ENCODE assay signal across 9 cellular contexts in the genomic region with DNA sequence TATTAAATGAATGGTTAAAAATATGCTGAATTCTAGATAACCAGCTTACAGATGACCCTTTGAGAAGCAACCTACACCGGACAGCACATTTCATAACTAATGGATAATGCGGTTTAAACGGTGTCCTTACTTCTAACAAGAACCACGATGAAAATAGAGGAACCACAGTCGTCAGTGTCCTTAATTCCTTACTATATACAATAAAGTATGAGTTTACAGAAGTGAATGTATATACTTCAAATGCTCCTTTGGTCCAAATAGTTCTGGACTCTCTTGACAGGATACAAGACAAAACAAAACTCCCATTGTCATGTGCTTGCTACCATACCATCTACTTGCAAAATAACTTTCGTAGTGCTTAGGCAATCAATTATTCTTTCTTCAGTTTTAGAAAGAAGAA. TPM values are rescaled to one million over a fixed set of nuclear protein-coding genes. Genes with fewer than 3 reads are reported as not detected.
DNase-seq lines count a peak whose midpoint lies in the region; ATAC-seq, FAIRE-seq and TF ChIP-seq lines count a peak whose summit lies in the region.
"Had no signal": no experiment of that assay in that cellular context is flagged by ENCODE, and none has a peak within 500 bp of the region (broad histone marks: within the 10 kb centered on the region; RNA-seq: fewer than 3 reads in every experiment).

No MANE protein-coding gene starts in this region.

- DNase-seq in SIG-M5 treated with dmso at 0.1 percent for 504 hours (lab: John Stamatoyannopoulos, UW; ENCODE audit: unreplicated experiment): peak; percentile 22
- DNase-seq in SIG-M5 (lab: John Stamatoyannopoulos, UW): no peak
- DNase-seq in activated gamma-delta T cell (lab: John Stamatoyannopoulos, UW): no peak
- no peak for DNase-seq in GM12891 (ENCODE audit: insufficient read length, low spot score)
- DNase-seq: NCI-H524 treated with DMSO at 0.1 percent for 48 hours had no signal

- H3K9me3 Mint-ChIP-seq in dendritic cell treated with granulocyte-macrophage colony-stimulating factor and Interleukin-4, amounts not matched to agents 40 ng/mL and 50 ng/mL, for 4 days: no peaks in the 10 kb centered on the region

- H2AFZ ChIP-seq in OCI-LY3 (ENCODE audit: low read depth, low read length): no peak overlapping the region

- peaks cover 70% of the 10 kb centered on the region for H3K79me2 ChIP-seq in OCI-LY3 (ENCODE audit: low read length)

- H3K4me3 ChIP-seq in OCI-LY3 (ENCODE audit: low read length) (peak overlapping the region; percentile 84), skeletal muscle satellite cell (ENCODE audit: low read length) (no peak overlapping the region)

- intact Hi-C loops in dendritic cell treated with granulocyte-macrophage colony-stimulating factor and Interleukin-4, amounts not matched to agents 40 ng/mL and 50 ng/mL, for 4 days (cut with micrococcal nuclease): loop anchor here (5.0 kb wide), 1 partner anchor 85 kb away; no protein-coding TSS in a partner anchor

- H3K27me3 ChIP-seq in OCI-LY3 (ENCODE audit: low read depth, low read length) (no peaks in the 10 kb centered on the region), skeletal muscle satellite cell (ENCODE audit: control insufficient read depth, insufficient read depth, low read length) (no peaks in the 10 kb centered on the region)

- H3K9ac ChIP-seq in OCI-LY3 (ENCODE audit: low read length) (no peak overlapping the region), skeletal muscle satellite cell (ENCODE audit: low read depth, low read length) (no peak overlapping the region)

- H3K4me3 Mint-ChIP-seq in dendritic cell treated with granulocyte-macrophage colony-stimulating factor and Interleukin-4, amounts not matched to agents 40 ng/mL and 50 ng/mL, for 4 days: peak overlapping the region; percentile 13

- H3K36me3 ChIP-seq in OCI-LY3 (replicated peaks; ENCODE audit: low read depth, low read length) (peaks cover 22% of the 10 kb centered on the region), skeletal muscle satellite cell (ENCODE audit: insufficient read depth, low read length) (peaks cover under 1% of the 10 kb centered on the region)

- H3K27ac Mint-ChIP-seq in dendritic cell treated with granulocyte-macrophage colony-stimulating factor and Interleukin-4, amounts not matched to agents 40 ng/mL and 50 ng/mL, for 4 days: peak overlapping the region; percentile 48

- H3K9me3 ChIP-seq in OCI-LY3 (ENCODE audit: insufficient read depth, low read length): no peaks in the 10 kb centered on the region
- H3K9me3 ChIP-seq in skeletal muscle satellite cell (replicated peaks; ENCODE audit: low read length): no peaks in the 10 kb centered on the region

- no peaks in the 10 kb centered on the region for H3K27me3 Mint-ChIP-seq in dendritic cell treated with granulocyte-macrophage colony-stimulating factor and Interleukin-4, amounts not matched to agents 40 ng/mL and 50 ng/mL, for 4 days

- peak overlapping the region; percentile 83 for H3K4me2 ChIP-seq in OCI-LY3 (ENCODE audit: low read length)
- peak overlapping the region; percentile 81 for H3K4me2 ChIP-seq in skeletal muscle satellite cell (ENCODE audit: low read length)

- H4K20me1 ChIP-seq in OCI-LY3 (ENCODE audit: insufficient read depth, low read length): peaks cover 66% of the 10 kb centered on the region

- peaks cover 35% of the 10 kb centered on the region for H3K4me1 Mint-ChIP-seq in dendritic cell treated with granulocyte-macrophage colony-stimulating factor and Interleukin-4, amounts not matched to agents 40 ng/mL and 50 ng/mL, for 4 days (ENCODE audit: low read depth)

- no peak for TF ChIP-seq POLR2A in GM12891 (IDR thresholded peaks at IDR 0.05; ENCODE audit: low read depth, low read length)

- peaks cover 31% of the 10 kb centered on the region for H3K36me3 Mint-ChIP-seq in dendritic cell treated with granulocyte-macrophage colony-stimulating factor and Interleukin-4, amounts not matched to agents 40 ng/mL and 50 ng/mL, for 4 days (ENCODE audit: low read depth)

- no peak for TF ChIP-seq CTCF in OCI-LY3 (IDR thresholded peaks at IDR 0.05; ENCODE audit: low read depth, low read length)

- H3K4me1 ChIP-seq in OCI-LY3 (ENCODE audit: low read length) (peaks cover 27% of the 10 kb centered on the region), skeletal muscle satellite cell (ENCODE audit: control insufficient read depth, insufficient read depth, low read length) (peaks cover 15% of the 10 kb centered on the region)

- FAIRE-seq in GM12891 (lab: Jason Lieb, UNC): no peak

- H3K27ac ChIP-seq in OCI-LY3 (ENCODE audit: low read length): no peak overlapping the region

- no peak for ATAC-seq in GM18873 (IDR thresholded peaks at IDR 0.05; ENCODE audit: low FRiP score, unreplicated experiment)

TF ChIP-seq in GM12891, 5 proteins besides CTCF, POLR2A, EP300 and RAD21:
- TF ChIP-seq PAX5 (IDR thresholded peaks at IDR 0.05; ENCODE audit: insufficient read depth, low read length, severe bottlenecking) (no peak), POU2F2 (IDR thresholded peaks at IDR 0.05; ENCODE audit: low read depth, low read length) (no peak), POLR2AphosphoS5 (IDR thresholded peaks at IDR 0.05; ENCODE audit: low read depth, low read length) (no peak), TAF1 (IDR thresholded peaks at IDR 0.05; ENCODE audit: low read depth, low read length) (no peak), SPI1 (IDR thresholded peaks at IDR 0.05; ENCODE audit: low read depth, low read length) (no peak)
TF ChIP-seq in GM12891: peak in this region for 0.

RNA-seq across cellular contexts. Expression of gene NAMPT, which starts 2.4 kb away (rescaled TPM):
- total RNA-seq in skeletal muscle satellite cell (2012; rRNA removed): 81.9 and 146 TPM in 2 replicates
- 46.3 TPM for polyA plus RNA-seq in GM12891 (2012; ENCODE audit: low read depth, missing spikeins)
